ENCODE assay signal across 7 cellular contexts in genomic region chr1:32870615-32871363, GRCh38. TPM values are rescaled to one million over a fixed set of nuclear protein-coding genes. Genes with fewer than 3 reads are reported as not detected.
DNase-seq lines count a peak whose midpoint lies in the region; ATAC-seq and TF ChIP-seq lines count a peak whose summit lies in the region.

Gene FNDC5 (minus strand): TSS chr1:32870912.

- no peaks in the 10 kb centered on the region for H3K79me2 ChIP-seq in GM23338 (replicated peaks; ENCODE audit: insufficient read depth)

- H3K27me3 Mint-ChIP-seq in GM23338 (ENCODE audit: insufficient read depth, low read depth, poor library complexity): peaks cover 31% of the 10 kb centered on the region
- H3K27me3 Mint-ChIP-seq in activated T-cell treated with anti-CD3 and anti-CD28 coated beads, Interleukin-2, amount 50 U/mL, for 72 hours (ENCODE audit: low read depth): peaks cover 50% of the 10 kb centered on the region

- no peaks in the 10 kb centered on the region for H3K9me2 ChIP-seq in GM23338 (ENCODE audit: insufficient read depth)

- no peaks in the 10 kb centered on the region; the same call in 2 of the 3 replicates for H3K9me3 Mint-ChIP-seq in GM23338
- no peaks in the 10 kb centered on the region for H3K9me3 Mint-ChIP-seq in activated T-cell treated with anti-CD3 and anti-CD28 coated beads, Interleukin-2, amount 50 U/mL, for 72 hours

- intact Hi-C loops in left ventricle myocardium inferior (cut with micrococcal nuclease): no loop called here

- no peaks in the 10 kb centered on the region for H3K9me3 ChIP-seq in left ventricle myocardium inferior (replicated peaks)

- no peak for TF ChIP-seq CTCF in GM23338 (conservative IDR thresholded peaks at IDR 0.05; ENCODE audit: low read depth in 2 of 2)
- no peak for TF ChIP-seq CTCF in left ventricle myocardium inferior (IDR thresholded peaks at IDR 0.05; ENCODE audit: borderline replicate concordance)

- peaks cover 33% of the 10 kb centered on the region for H3K4me1 Mint-ChIP-seq in GM23338
- H3K4me1 Mint-ChIP-seq in activated T-cell treated with anti-CD3 and anti-CD28 coated beads, Interleukin-2, amount 50 U/mL, for 72 hours (ENCODE audit: low read depth): peaks cover 1% of the 10 kb centered on the region

- peak within 1 kb of the TSS; percentile 88 for H3K4me2 ChIP-seq in GM23338

- H3K9ac ChIP-seq in rectal smooth muscle tissue (ENCODE audit: low read length): peak within 1 kb of the TSS; percentile 43

- peak within 1 kb of the TSS; percentile 61 for H3K4me3 ChIP-seq in GM23338
- H3K4me3 ChIP-seq in left ventricle myocardium inferior: peak within 1 kb of the TSS; percentile 70
- H3K4me3 ChIP-seq in rectal smooth muscle tissue (ENCODE audit: low read length): peak within 1 kb of the TSS; percentile 56

- DNase-seq in GM23338 (ENCODE audit: low spot score) (peak; percentile 72), left ventricle myocardium inferior (peak; percentile 36)
- DNase-seq in activated T-cell treated with anti-CD3 and anti-CD28 coated beads, Interleukin-2, amount 50 U/mL, for 72 hours: no peak

- H3K27me3 ChIP-seq in GM23338 (ENCODE audit: insufficient read depth): peaks cover 38% of the 10 kb centered on the region
- no peaks in the 10 kb centered on the region for H3K27me3 ChIP-seq in left ventricle myocardium inferior (ENCODE audit: low read depth)
- peaks cover 7% of the 10 kb centered on the region for H3K27me3 ChIP-seq in rectal smooth muscle tissue (ENCODE audit: control insufficient read depth, insufficient read depth, low read length)

- H2AFZ ChIP-seq in GM23338: peak within 1 kb of the TSS; percentile 66; the same call in 1 of the 2 replicates

- H3K27ac ChIP-seq in GM23338 (ENCODE audit: low read depth) (no peak within 1 kb of the TSS), left ventricle myocardium inferior (replicated peaks) (peak within 1 kb of the TSS; percentile 76), rectal smooth muscle tissue (ENCODE audit: low read depth, low read length) (no peak within 1 kb of the TSS)

- H3K36me3 ChIP-seq in GM23338 (ENCODE audit: insufficient read depth) (no peaks in the 10 kb centered on the region), left ventricle myocardium inferior (peaks cover 8% of the 10 kb centered on the region), rectal smooth muscle tissue (ENCODE audit: control insufficient read depth, insufficient read depth, low read length) (no peaks in the 10 kb centered on the region)

- no peaks in the 10 kb centered on the region; the same call in 2 of the 3 replicates for H3K36me3 Mint-ChIP-seq in GM23338 (ENCODE audit: low read depth)
- peaks cover 0 to 1% of the 10 kb centered on the region in 2 donors for H3K36me3 Mint-ChIP-seq in activated T-cell treated with anti-CD3 and anti-CD28 coated beads, Interleukin-2, amount 50 U/mL, for 72 hours (ENCODE audit: insufficient read depth in 2 of 2)

- peaks cover 25% of the 10 kb centered on the region; the same call in 1 of the 2 replicates for H3K4me1 ChIP-seq in GM23338 (ENCODE audit: insufficient read depth)
- H3K4me1 ChIP-seq in left ventricle myocardium inferior: peaks cover 39% of the 10 kb centered on the region
- H3K4me1 ChIP-seq in rectal smooth muscle tissue (ENCODE audit: control insufficient read depth, insufficient read depth, low read length): peaks cover 3% of the 10 kb centered on the region

- peak within 1 kb of the TSS; percentile 74 for H3K4me3 Mint-ChIP-seq in GM23338
- peak within 1 kb of the TSS; percentile 40 to 74 for H3K4me3 Mint-ChIP-seq in activated T-cell treated with anti-CD3 and anti-CD28 coated beads, Interleukin-2, amount 50 U/mL, for 72 hours

- no peaks in the 10 kb centered on the region for H4K20me1 ChIP-seq in GM23338 (replicated peaks; ENCODE audit: insufficient read depth)

- H3K27ac Mint-ChIP-seq in GM23338: no peak within 1 kb of the TSS
- no peak within 1 kb of the TSS for H3K27ac Mint-ChIP-seq in activated T-cell treated with anti-CD3 and anti-CD28 coated beads, Interleukin-2, amount 50 U/mL, for 72 hours

- H3F3A ChIP-seq in GM23338 (replicated peaks; ENCODE audit: low read depth): peaks cover 9% of the 10 kb centered on the region; the same call in 1 of the 2 replicates

- ATAC-seq in GM23338 (peak; percentile 63), GM19351 (IDR thresholded peaks at IDR 0.05; ENCODE audit: unreplicated experiment) (no peak), GM21576 (IDR thresholded peaks at IDR 0.05; ENCODE audit: unreplicated experiment) (no peak), HG02763 (IDR thresholded peaks at IDR 0.05; ENCODE audit: unreplicated experiment) (no peak)
- ATAC-seq in activated T-cell treated with anti-CD3 and anti-CD28 coated beads, Interleukin-2, amount 50 U/mL, for 72 hours (replicated peaks in 1 of 2): peak; percentile 12 to 33

TF ChIP-seq in GM23338, 12 proteins besides CTCF, POLR2A, EP300 and RAD21:
- TF ChIP-seq STAT1 (IDR thresholded peaks at IDR 0.05; ENCODE audit: unreplicated experiment) (no peak), EZH2 (IDR thresholded peaks at IDR 0.05; ENCODE audit: low read depth, unreplicated experiment) (peak; percentile 42)
TF ChIP-seq in GM23338: peak in this region for 1.

RNA-seq across cellular contexts. Expression of gene FNDC5, which starts in this region (rescaled TPM):
- total RNA-seq in GM23338 (2014; rRNA removed; shearing (Covaris generic)): 1.7 and 2.0 TPM in 2 replicates
- polyA plus RNA-seq in GM23338 (2016; fragmentation: Nextera tagmentation; extraction: Ambion mirVana): 0.28 and 1.0 TPM in 2 replicates
- total RNA-seq in activated T-cell treated with anti-CD3 and anti-CD28 coated beads, Interleukin-2, amount 50 U/mL, for 72 hours: not detected
- total RNA-seq in left ventricle myocardium inferior: 105 TPM

Comparison
In these comparisons a context has a peak if more than half of its experiments do, and no peak if none do; other contexts are left out.
1. RNA of gene FNDC5 (total RNA-seq): 105 TPM in left ventricle myocardium inferior (single experiment); 1.7 to 2.0 TPM in GM23338 and not detected in activated T-cell treated with anti-CD3 and anti-CD28 coated beads, Interleukin-2, amount 50 U/mL, for 72 hours; every median in the first group is over 10 times any median in the second.
2. Peak in ATAC-seq in activated T-cell treated with anti-CD3 and anti-CD28 coated beads, Interleukin-2, amount 50 U/mL, for 72 hours; RNA of the gene not detected or under 1 TPM.
3. DNase-seq: peak in GM23338 (single experiment) and left ventricle myocardium inferior (single experiment); none in activated T-cell treated with anti-CD3 and anti-CD28 coated beads, Interleukin-2, amount 50 U/mL, for 72 hours (0 of 2).
4. Peak in every context shown above with its lines, with median percentiles within 50 percentile points of each other: H3K4me3 ChIP-seq.